In genomic region chr16:67158637-67159600, GRCh38 we compare ENCODE assay signal across 7 cellular contexts. TPM values are rescaled to one million over a fixed set of nuclear protein-coding genes. Genes with fewer than 3 reads are reported as not detected.
DNase-seq lines count a peak whose midpoint lies in the region; ATAC-seq and TF ChIP-seq lines count a peak whose summit lies in the region.

No MANE protein-coding gene starts in this region.

- DNase-seq in OCI-LY7 (ENCODE audit: low spot score), result peak; percentile 71
- DNase-seq in activated T-helper 9 cell treated with anti-CD3 and anti-CD28 coated beads, Interleukin-2, amount 50 U/mL, for 16 hours (ENCODE audit: low read depth), result peak; percentile 76
- DNase-seq in left ventricle myocardium inferior, result peak; percentile 36
- DNase-seq in spleen, result peak; percentile 93
- no peak for DNase-seq in mucosa of gallbladder (ENCODE audit: low spot score)

- POLR2A ChIA-PET in OCI-LY7 (lab: Charles Lee), result interaction anchor here (0.6 kb wide), 1 partner anchor 344 kb away, joined by 3 read pairs; no protein-coding TSS in a partner anchor

- CTCF ChIA-PET in OCI-LY7 (lab: Charles Lee; ENCODE audit: unreplicated experiment), result interaction anchor here (1.0 kb wide), 1 partner anchor 9 kb away, joined by 7 read pairs; no protein-coding TSS in a partner anchor

- no peaks in the 10 kb centered on the region for H3K79me2 ChIP-seq in OCI-LY7 (ENCODE audit: insufficient read depth, low read depth, low read length)

- H3K4me1 ChIP-seq in OCI-LY7 (ENCODE audit: insufficient read depth, low read length, poor library complexity, severe bottlenecking) (peaks cover 21% of the 10 kb centered on the region), left ventricle myocardium inferior (peaks cover 68% of the 10 kb centered on the region), spleen (peaks cover 50 to 96% (median 78%) of the 10 kb centered on the region in 6 donors)

- H2AFZ ChIP-seq in OCI-LY7 (ENCODE audit: low read length), result peak overlapping the region; percentile 81; the same call in 1 of the 2 replicates

- H3K27me3 ChIP-seq in left ventricle myocardium inferior (ENCODE audit: low read depth), result peaks cover 21% of the 10 kb centered on the region
- H3K27me3 ChIP-seq in spleen (replicated peaks in 1 of 7), result peaks cover 4 to 42% (median 26%) of the 10 kb centered on the region in 7 donors

- intact Hi-C loops in OCI-LY7 (cut with micrococcal nuclease; ENCODE audit: unreplicated experiment), result loop anchor here (1.0 kb wide), 1 partner anchor 87 kb away; no protein-coding TSS in a partner anchor
- intact Hi-C loops in left ventricle myocardium inferior (cut with micrococcal nuclease), result no loop called here
- intact Hi-C loops in spleen (cut with DNase I; ENCODE audit: low total_unique reads), result no loop called here

- H3K9me3 ChIP-seq in OCI-LY7 (ENCODE audit: low read length) (no peaks in the 10 kb centered on the region), left ventricle myocardium inferior (replicated peaks) (no peaks in the 10 kb centered on the region), spleen (no peaks in the 10 kb centered on the region)

- TF ChIP-seq CTCF in OCI-LY7 (conservative IDR thresholded peaks at IDR 0.05; ENCODE audit: low read length) (no peak), left ventricle myocardium inferior (IDR thresholded peaks at IDR 0.05; ENCODE audit: borderline replicate concordance) (no peak), spleen (IDR thresholded peaks at IDR 0.05 in 8 of 11, conservative IDR thresholded peaks at IDR 0.05 in 3 of 11) (no peak)

- 5 to 13% (median 7%) methylated on average over 15 to 34 of the region's 34 CpGs for WGBS in spleen, 5 donors

- H3K36me3 ChIP-seq in OCI-LY7 (ENCODE audit: insufficient read depth, low read length), result no peaks in the 10 kb centered on the region
- no peaks in the 10 kb centered on the region for H3K36me3 ChIP-seq in left ventricle myocardium inferior
- H3K36me3 ChIP-seq in spleen, result peaks cover 0 to 7% (median 0%) of the 10 kb centered on the region in 6 donors

- TF ChIP-seq POLR2A in GM18526 (IDR thresholded peaks at IDR 0.05; ENCODE audit: extremely low read depth, insufficient read length) (peak; percentile 36), spleen (IDR thresholded peaks at IDR 0.05) (no peak)

- no peaks in the 10 kb centered on the region for H3K9me2 ChIP-seq in OCI-LY7 (ENCODE audit: insufficient read depth, low read length)

- no peaks in the 10 kb centered on the region for H4K20me1 ChIP-seq in OCI-LY7 (ENCODE audit: insufficient read depth, low read length)

- no TSS peak for BruUV-seq in OCI-LY7 (replicated peaks; lab: Mats Ljungman, UMichigan)

- peak overlapping the region; percentile 98 for H3K4me2 ChIP-seq in OCI-LY7 (ENCODE audit: low read length)

- H3K27ac ChIP-seq in OCI-LY7 (ENCODE audit: low read depth, low read length, poor library complexity, severe bottlenecking) (peak overlapping the region; percentile 10), left ventricle myocardium inferior (replicated peaks) (peak overlapping the region; percentile 90), spleen (peak overlapping the region; percentile 80 to 96 (median 92))

- ATAC-seq in HG02623 (IDR thresholded peaks at IDR 0.05; ENCODE audit: unreplicated experiment), result peak; percentile 33

- H3K4me3 ChIP-seq in OCI-LY7 (ENCODE audit: low read depth, low read length, poor library complexity, severe bottlenecking) (peak overlapping the region; percentile 89), left ventricle myocardium inferior (peak overlapping the region; percentile 98), spleen (peak overlapping the region; percentile 83 to 95 (median 94))

RNA-seq across cellular contexts. Expression of gene TRADD, which starts 0.8 kb away (rescaled TPM):
- 11.3 and 11.6 TPM in 2 replicates for total RNA-seq in OCI-LY7 (2014; rRNA removed; shearing (Covaris generic))
- 15.4 and 16.7 TPM in 2 replicates for total RNA-seq in OCI-LY7 (2022)
- total RNA-seq in left ventricle myocardium inferior, result 9.8 TPM
- total RNA-seq in spleen, result 10 to 100 TPM; 29.2 to 39.3 (median 31.1) TPM
- polyA plus RNA-seq in spleen, result 10 to 100 TPM; 27.5 to 42.2 (median 35.3) TPM
- 38.2 TPM for total RNA-seq in mucosa of gallbladder

RNA-seq across cellular contexts. Expression of gene FBXL8, which starts 0.8 kb away (rescaled TPM):
- total RNA-seq in OCI-LY7 (2014; rRNA removed; shearing (Covaris generic)), result 5.8 and 7.3 TPM in 2 replicates
- total RNA-seq in OCI-LY7 (2022) (10.4 and 12.2 TPM in 2 replicates), left ventricle myocardium inferior (9.4 TPM), spleen (10 to 100 TPM in 6 of 7 donors, 1 to 10 TPM in 1; 8.4 to 29.9 (median 13.2) TPM), mucosa of gallbladder (24.6 TPM)
- polyA plus RNA-seq in spleen, result 10 to 100 TPM in 1 of 3 donors, 1 to 10 TPM in 2; 6.0 to 11.2 (median 6.0) TPM

RNA-seq across cellular contexts. Expression of gene HSF4, which starts 5.6 kb away (rescaled TPM):
- total RNA-seq in OCI-LY7 (2014; rRNA removed; shearing (Covaris generic)), result 8.1 and 12.8 TPM in 2 replicates
- total RNA-seq in OCI-LY7 (2022), result 16.2 and 17.0 TPM in 2 replicates
- 70.5 TPM for total RNA-seq in left ventricle myocardium inferior
- 10 to 100 TPM; 11.5 to 43.7 (median 23.3) TPM for total RNA-seq in spleen
- polyA plus RNA-seq in spleen, result 10 to 100 TPM; 16.1 to 24.0 (median 16.7) TPM
- total RNA-seq in mucosa of gallbladder, result 51.3 TPM

RNA-seq across cellular contexts. Expression of gene B3GNT9, which starts 8.1 kb away (rescaled TPM):
- 1.1 and 2.7 TPM in 2 replicates for total RNA-seq in OCI-LY7 (2014; rRNA removed; shearing (Covaris generic))
- total RNA-seq in OCI-LY7 (2022) (2.7 TPM in 2 replicates), left ventricle myocardium inferior (9.8 TPM), spleen (10 to 100 TPM in 4 of 7 donors, 1 to 10 TPM in 3; 6.1 to 15.3 (median 10.1) TPM), mucosa of gallbladder (14.1 TPM)
- polyA plus RNA-seq in spleen, result 1 to 10 TPM; 2.0 to 6.6 (median 3.0) TPM

RNA-seq across cellular contexts. Expression of gene NOL3, which starts 11.4 kb away (rescaled TPM):
- 1.1 and 2.2 TPM in 2 replicates for total RNA-seq in OCI-LY7 (2014; rRNA removed; shearing (Covaris generic))
- 4.1 and 4.4 TPM in 2 replicates for total RNA-seq in OCI-LY7 (2022)
- total RNA-seq in left ventricle myocardium inferior, result 110 TPM
- 10 to 100 TPM in 6 of 7 donors, 1 to 10 TPM in 1; 8.2 to 14.2 (median 13.6) TPM for total RNA-seq in spleen
- 10 to 100 TPM in 2 of 3 donors, 1 to 10 TPM in 1; 8.7 to 12.0 (median 10.8) TPM for polyA plus RNA-seq in spleen
- 79.0 TPM for total RNA-seq in mucosa of gallbladder

Comparison
In these comparisons a context has a peak if more than half of its experiments do, and no peak if none do; other contexts are left out.
1. H3K27ac ChIP-seq: peak in every context shown above with its lines; median percentile 92 in spleen; 90 in left ventricle myocardium inferior; 10 in OCI-LY7.